29 cellular contexts compared by ENCODE assay signal in the genomic region with DNA sequence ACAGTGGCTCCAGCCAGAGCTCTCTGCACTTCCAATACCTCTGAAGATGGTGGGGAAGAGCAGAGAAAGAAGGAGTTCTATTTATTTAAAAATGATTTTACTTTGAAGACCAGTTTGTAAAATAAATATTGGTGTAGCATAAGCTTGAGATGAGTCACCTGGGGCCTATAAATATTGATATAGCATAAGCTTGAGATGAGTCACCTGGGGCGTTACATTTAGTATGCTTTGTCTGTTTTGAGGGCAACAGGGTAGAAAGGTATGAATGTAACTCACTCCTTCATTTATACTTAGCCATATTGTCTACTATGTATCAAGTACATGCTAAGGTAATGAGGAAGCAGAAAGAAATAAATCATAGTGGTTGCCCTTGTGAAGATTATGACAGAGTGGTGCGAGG. TPM values are rescaled to one million over a fixed set of nuclear protein-coding genes. Genes with fewer than 3 reads are reported as not detected.
A peak's percentile ranks its signal among the peaks of the same experiment; 100 is the strongest.
DNase-seq lines count a peak whose midpoint lies in the region; ATAC-seq and TF ChIP-seq lines count a peak whose summit lies in the region.
"Had no signal": no experiment of that assay in that cellular context is flagged by ENCODE, and none has a peak within 500 bp of the region (broad histone marks: within the 10 kb centered on the region; RNA-seq: fewer than 3 reads in every experiment).

No MANE protein-coding gene starts in this region.

- no peaks in the 10 kb centered on the region for H3K4me1 Mint-ChIP-seq in activated T-cell treated with anti-CD3 and anti-CD28 coated beads, Interleukin-2, amount 50 U/mL, for 72 hours (ENCODE audit: low read depth)
- no peaks in the 10 kb centered on the region for H3K4me1 Mint-ChIP-seq in activated T-cell treated with anti-CD3 and anti-CD28 coated beads, Interleukin-2, amount 50 U/mL, for 24 hours (ENCODE audit: low read depth)
- no peaks in the 10 kb centered on the region for H3K4me1 Mint-ChIP-seq in glutamatergic neuron (ENCODE audit: low read depth, unreplicated experiment)
- H3K4me1 Mint-ChIP-seq: activated B cell treated with CpG ODN at 0.5 μM for 24 hours, immature natural killer cell, mesothelial cell of epicardium, natural killer cell had no signal

- no peaks in the 10 kb centered on the region for H3K36me3 Mint-ChIP-seq in activated T-cell treated with anti-CD3 and anti-CD28 coated beads, Interleukin-2, amount 50 U/mL, for 72 hours (ENCODE audit: insufficient read depth in 2 of 2)
- H3K36me3 Mint-ChIP-seq in activated T-cell treated with anti-CD3 and anti-CD28 coated beads, Interleukin-2, amount 50 U/mL, for 24 hours (ENCODE audit: low read depth): no peaks in the 10 kb centered on the region
- H3K36me3 Mint-ChIP-seq in glutamatergic neuron (ENCODE audit: unreplicated experiment): no peaks in the 10 kb centered on the region
- H3K36me3 Mint-ChIP-seq: activated CD4-positive, alpha-beta memory T cell treated with anti-CD3 and anti-CD28 coated beads for 36 hours; immature natural killer cell; mesothelial cell of epicardium; natural killer cell had no signal

- H3K9me3 ChIP-seq in mucosa of descending colon: no peaks in the 10 kb centered on the region
- H3K9me3 ChIP-seq: BE2C, body of pancreas, esophagus muscularis mucosa had no signal

- intact Hi-C loops in mucosa of descending colon (cut with DNase I, micrococcal nuclease): no loop called here

- no peak for DNase-seq in activated T-cell treated with anti-CD3 and anti-CD28 coated beads, Interleukin-2, amount 50 U/mL, for 72 hours
- no peak for DNase-seq in activated T-cell treated with anti-CD3 and anti-CD28 coated beads, Interleukin-2, amount 50 U/mL, for 24 hours
- DNase-seq in HT1080 (ENCODE audit: low read depth) (peak; percentile 24), brain microvascular endothelial cell (peak; percentile 25), mucosa of descending colon (no peak), NCI-H1092 treated with DMSO at 0.1 percent for 48 hours (lab: John Stamatoyannopoulos, UW) (no peak), glutamatergic neuron (no peak)
- DNase-seq: activated B cell treated with CpG ODN at 0.5 μM for 24 hours; activated CD4-positive, alpha-beta memory T cell treated with anti-CD3 and anti-CD28 coated beads for 36 hours; activated CD8-positive, alpha-beta memory T cell treated with anti-CD3 and anti-CD28 coated beads, Interleukin-2, amount 50 U/mL, for 48 hours; activated gamma-delta T cell; BE2C; body of pancreas; DND-41; effector CD8-positive, alpha-beta T cell; hippocampal formation; immature natural killer cell; left ventricle myocardium superior; MV-4-11; natural killer cell; NCI-H1694 treated with DMSO at 0.1 percent for 48 hours; stimulated activated CD4-positive, alpha-beta T cell treated with anti-CD3 and anti-CD28 coated beads, Interleukin-2, amount 100 ng/mL, for 24 hours; T1000 had no signal

- H3K36me3 ChIP-seq in brain microvascular endothelial cell (replicated peaks): no peaks in the 10 kb centered on the region
- H3K36me3 ChIP-seq in mucosa of descending colon (ENCODE audit: low read depth): no peaks in the 10 kb centered on the region
- H3K36me3 ChIP-seq: BE2C, esophagus muscularis mucosa had no signal

- no peak overlapping the region for H3K4me3 Mint-ChIP-seq in activated T-cell treated with anti-CD3 and anti-CD28 coated beads, Interleukin-2, amount 50 U/mL, for 72 hours
- no peak overlapping the region for H3K4me3 Mint-ChIP-seq in activated T-cell treated with anti-CD3 and anti-CD28 coated beads, Interleukin-2, amount 50 U/mL, for 24 hours
- H3K4me3 Mint-ChIP-seq in glutamatergic neuron (ENCODE audit: unreplicated experiment): no peak overlapping the region
- H3K4me3 Mint-ChIP-seq: activated B cell treated with CpG ODN at 0.5 μM for 24 hours; activated CD4-positive, alpha-beta memory T cell treated with anti-CD3 and anti-CD28 coated beads for 36 hours; immature natural killer cell; mesothelial cell of epicardium; natural killer cell had no signal

- H3K4me1 ChIP-seq in mucosa of descending colon (ENCODE audit: low read depth): no peaks in the 10 kb centered on the region
- H3K4me1 ChIP-seq: BE2C, body of pancreas, esophagus muscularis mucosa had no signal

- H3K4me3 ChIP-seq in brain microvascular endothelial cell (ENCODE audit: low read depth, low read length) (no peak overlapping the region), mucosa of descending colon (no peak overlapping the region)
- H3K4me3 ChIP-seq: body of pancreas, esophagus muscularis mucosa, smooth muscle cell had no signal

- H3K27me3 Mint-ChIP-seq in activated T-cell treated with anti-CD3 and anti-CD28 coated beads, Interleukin-2, amount 50 U/mL, for 72 hours (ENCODE audit: low read depth): peaks cover 12% of the 10 kb centered on the region
- H3K27me3 Mint-ChIP-seq in activated T-cell treated with anti-CD3 and anti-CD28 coated beads, Interleukin-2, amount 50 U/mL, for 24 hours: peaks cover 6% of the 10 kb centered on the region
- no peaks in the 10 kb centered on the region for H3K27me3 Mint-ChIP-seq in glutamatergic neuron (ENCODE audit: unreplicated experiment)
- H3K27me3 Mint-ChIP-seq: activated B cell treated with CpG ODN at 0.5 μM for 24 hours; activated CD4-positive, alpha-beta memory T cell treated with anti-CD3 and anti-CD28 coated beads for 36 hours had no signal

- H3K9me3 Mint-ChIP-seq in activated T-cell treated with anti-CD3 and anti-CD28 coated beads, Interleukin-2, amount 50 U/mL, for 72 hours: no peaks in the 10 kb centered on the region
- no peaks in the 10 kb centered on the region for H3K9me3 Mint-ChIP-seq in activated T-cell treated with anti-CD3 and anti-CD28 coated beads, Interleukin-2, amount 50 U/mL, for 24 hours
- no peaks in the 10 kb centered on the region for H3K9me3 Mint-ChIP-seq in glutamatergic neuron (ENCODE audit: unreplicated experiment)
- H3K9me3 Mint-ChIP-seq: activated B cell treated with CpG ODN at 0.5 μM for 24 hours; activated CD4-positive, alpha-beta memory T cell treated with anti-CD3 and anti-CD28 coated beads for 36 hours; mesothelial cell of epicardium; natural killer cell had no signal

- in situ Hi-C loops in brain microvascular endothelial cell (cut with HindIII; ENCODE audit: low pct_ligation_motif_present, low sequenced_read_pairs): no loop called here

- no peak overlapping the region for H3K27ac Mint-ChIP-seq in activated T-cell treated with anti-CD3 and anti-CD28 coated beads, Interleukin-2, amount 50 U/mL, for 72 hours
- H3K27ac Mint-ChIP-seq in activated T-cell treated with anti-CD3 and anti-CD28 coated beads, Interleukin-2, amount 50 U/mL, for 24 hours: no peak overlapping the region
- H3K27ac Mint-ChIP-seq in glutamatergic neuron (ENCODE audit: unreplicated experiment): no peak overlapping the region
- H3K27ac Mint-ChIP-seq: activated B cell treated with CpG ODN at 0.5 μM for 24 hours; activated CD4-positive, alpha-beta memory T cell treated with anti-CD3 and anti-CD28 coated beads for 36 hours; immature natural killer cell; mesothelial cell of epicardium; natural killer cell had no signal

- peak; percentile 51 to 72 for ATAC-seq in activated T-cell treated with anti-CD3 and anti-CD28 coated beads, Interleukin-2, amount 50 U/mL, for 72 hours (replicated peaks in 1 of 2)
- ATAC-seq in mucosa of descending colon: peak; percentile 95
- ATAC-seq in GM21360 (IDR thresholded peaks at IDR 0.05; ENCODE audit: unreplicated experiment): no peak
- ATAC-seq: body of pancreas, left ventricle myocardium superior, natural killer cell had no signal

- TF ChIP-seq CTCF in brain microvascular endothelial cell (IDR thresholded peaks at IDR 0.05; ENCODE audit: low read depth, low read length, missing control alignments): no peak
- no peak for TF ChIP-seq CTCF in mucosa of descending colon (IDR thresholded peaks at IDR 0.05)
- TF ChIP-seq CTCF in glutamatergic neuron (IDR thresholded peaks at IDR 0.05; ENCODE audit: partially characterized antibody, unreplicated experiment): no peak

- H3K27ac ChIP-seq in brain microvascular endothelial cell: no peak overlapping the region
- H3K27ac ChIP-seq: body of pancreas, esophagus muscularis mucosa, KMS-11 had no signal

- H3K27me3 ChIP-seq in brain microvascular endothelial cell (replicated peaks): no peaks in the 10 kb centered on the region
- H3K27me3 ChIP-seq: BE2C, body of pancreas, esophagus muscularis mucosa had no signal

RNA-seq across cellular contexts. Expression of a gene that starts 7.7 kb away (rescaled TPM):
- not detected for total RNA-seq in activated T-cell treated with anti-CD3 and anti-CD28 coated beads, Interleukin-2, amount 50 U/mL, for 72 hours
- total RNA-seq in HT1080 (2014; rRNA removed; shearing (Covaris generic)): not detected in 2 replicates
- not detected in 2 replicates for polyA plus RNA-seq in HT1080 (2015; cell fraction: cytosol; rRNA removed)
- not detected in 2 replicates for polyA plus RNA-seq in HT1080 (2015; cell fraction: nucleus; rRNA removed)
- total RNA-seq in mucosa of descending colon (1 to 10 TPM in 1 of 3 donors, under 1 TPM in 2; 0.43 to 4.1 (median 0.55) TPM), glutamatergic neuron (ENCODE audit: unreplicated experiment) (1.6 TPM)
- total RNA-seq: activated B cell treated with CpG ODN at 0.5 μM for 24 hours; activated CD4-positive, alpha-beta memory T cell treated with anti-CD3 and anti-CD28 coated beads for 36 hours; natural killer cell; osteoblast had no signal
- polyA plus RNA-seq: immature natural killer cell had no signal

Comparison
In these comparisons a context has a peak if more than half of its experiments do, and no peak if none do; other contexts are left out.
1. DNase-seq: peak in HT1080 (single experiment) and brain microvascular endothelial cell (single experiment); none in activated T-cell treated with anti-CD3 and anti-CD28 coated beads, Interleukin-2, amount 50 U/mL, for 72 hours (0 of 2), activated T-cell treated with anti-CD3 and anti-CD28 coated beads, Interleukin-2, amount 50 U/mL, for 24 hours (single experiment), mucosa of descending colon (0 of 3), NCI-H1092 treated with DMSO at 0.1 percent for 48 hours (single experiment) and glutamatergic neuron (single experiment).